In the genomic region with DNA sequence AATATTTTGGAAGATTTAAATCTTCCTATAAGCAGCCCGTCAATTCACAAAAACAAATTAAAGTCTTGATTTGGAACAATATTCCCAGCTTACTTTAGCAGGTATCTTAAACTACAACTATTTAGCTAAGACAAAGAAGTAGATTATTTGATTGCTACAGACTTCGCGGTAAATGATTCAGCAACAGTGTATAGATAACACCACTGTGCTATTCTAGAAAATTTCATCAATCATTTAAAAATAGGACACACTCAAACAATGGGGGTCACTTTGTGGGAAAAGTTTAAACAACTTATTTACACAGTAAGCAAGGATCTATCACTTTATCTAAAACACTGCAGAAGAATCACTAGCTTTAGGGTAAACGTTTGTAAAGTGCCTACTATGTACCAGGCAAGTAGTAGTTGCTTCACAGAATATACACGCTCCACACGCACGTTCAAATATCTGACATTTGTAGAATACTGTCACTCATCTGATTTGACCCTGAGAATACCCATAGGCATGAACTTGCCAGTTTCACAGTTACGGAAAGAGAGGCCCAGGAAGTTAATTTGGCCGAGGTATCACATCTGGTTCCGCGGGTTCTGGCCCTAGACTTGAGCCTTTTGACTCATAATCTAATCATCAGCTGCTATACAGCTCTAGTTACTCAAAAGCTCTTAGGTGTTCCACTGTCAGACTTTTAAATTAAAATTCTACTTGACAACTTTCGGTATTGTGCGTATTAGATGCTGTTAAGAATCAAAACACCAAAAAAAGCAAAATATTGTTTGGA, we compare ENCODE assay signal across 8 cellular contexts. TPM values are rescaled to one million over a fixed set of nuclear protein-coding genes. Genes with fewer than 3 reads are reported as not detected.
A peak's percentile ranks its signal among the peaks of the same experiment; 100 is the strongest.
DNase-seq lines count a peak whose midpoint lies in the region; ATAC-seq and TF ChIP-seq lines count a peak whose summit lies in the region.

No MANE protein-coding gene starts in this region.

- H3K79me2 ChIP-seq in neural cell (replicated peaks; ENCODE audit: insufficient read depth, low read length): no peaks in the 10 kb centered on the region

- ATAC-seq in HG02610 (IDR thresholded peaks at IDR 0.05; ENCODE audit: unreplicated experiment) (no peak), HG03025 (IDR thresholded peaks at IDR 0.05; ENCODE audit: low FRiP score, unreplicated experiment) (no peak), GM21526 (IDR thresholded peaks at IDR 0.05; ENCODE audit: low FRiP score, unreplicated experiment) (no peak)

- no peaks in the 10 kb centered on the region for H4K20me1 ChIP-seq in neural cell (ENCODE audit: insufficient read depth)

- H3F3A ChIP-seq in neural cell (ENCODE audit: insufficient read depth, low read length, poor library complexity, severe bottlenecking): no peaks in the 10 kb centered on the region

- TF ChIP-seq EP300 in neural cell (conservative IDR thresholded peaks at IDR 0.05; ENCODE audit: poor library complexity, severe bottlenecking): no peak

- H3K36me3 ChIP-seq in endocrine pancreas (ENCODE audit: control insufficient read depth, insufficient read depth, low read length) (no peaks in the 10 kb centered on the region), neural cell (ENCODE audit: insufficient read depth, low read length) (no peaks in the 10 kb centered on the region)

- H3K27me3 ChIP-seq in endocrine pancreas (ENCODE audit: control insufficient read depth, insufficient read depth, low read length) (no peaks in the 10 kb centered on the region), neural cell (ENCODE audit: insufficient read depth, low read depth, low read length) (peaks cover 38% of the 10 kb centered on the region)

- H3K4me2 ChIP-seq in neural cell (ENCODE audit: low read length): peak overlapping the region; percentile 40

- no peak for TF ChIP-seq CTCF in neural cell (IDR thresholded peaks at IDR 0.05; ENCODE audit: poor library complexity, severe bottlenecking)

- no peak for TF ChIP-seq RAD21 in neural cell (conservative IDR thresholded peaks at IDR 0.05)

- peak overlapping the region; percentile 78 for H2AFZ ChIP-seq in neural cell (ENCODE audit: low read depth, low read length)

- peak overlapping the region; percentile 34 for H3K9ac ChIP-seq in endocrine pancreas (ENCODE audit: control insufficient read depth, insufficient read depth, low read length)
- peak overlapping the region; percentile 59 for H3K9ac ChIP-seq in neural cell (ENCODE audit: low read length)

- no peaks in the 10 kb centered on the region for H3K9me2 ChIP-seq in neural cell (ENCODE audit: insufficient read depth, low read length)

- peaks cover 5% of the 10 kb centered on the region for H3K4me1 ChIP-seq in endocrine pancreas (ENCODE audit: control insufficient read depth, insufficient read depth, low read length)

- DNase-seq in EH (ENCODE audit: low read depth) (peak; percentile 19), NCI-H226 (peak; percentile 27), NCI-H774 (lab: John Stamatoyannopoulos, UW) (no peak)

- no peak overlapping the region for H3K27ac ChIP-seq in neural cell (ENCODE audit: low read length)

- H3K9me3 ChIP-seq in endocrine pancreas (ENCODE audit: control insufficient read depth, low read length) (no peaks in the 10 kb centered on the region), neural cell (ENCODE audit: low read length) (no peaks in the 10 kb centered on the region)

- H3K4me3 ChIP-seq in endocrine pancreas (ENCODE audit: control insufficient read depth, insufficient read depth, low read length) (peak overlapping the region; percentile 79), neural cell (ENCODE audit: low read length) (peak overlapping the region; percentile 87)

TF ChIP-seq in neural cell, 6 proteins besides CTCF, POLR2A, EP300 and RAD21:
- no peak for TF ChIP-seq SMC3 (conservative IDR thresholded peaks at IDR 0.05; ENCODE audit: poor library complexity)
- TF ChIP-seq, protein P1, sequence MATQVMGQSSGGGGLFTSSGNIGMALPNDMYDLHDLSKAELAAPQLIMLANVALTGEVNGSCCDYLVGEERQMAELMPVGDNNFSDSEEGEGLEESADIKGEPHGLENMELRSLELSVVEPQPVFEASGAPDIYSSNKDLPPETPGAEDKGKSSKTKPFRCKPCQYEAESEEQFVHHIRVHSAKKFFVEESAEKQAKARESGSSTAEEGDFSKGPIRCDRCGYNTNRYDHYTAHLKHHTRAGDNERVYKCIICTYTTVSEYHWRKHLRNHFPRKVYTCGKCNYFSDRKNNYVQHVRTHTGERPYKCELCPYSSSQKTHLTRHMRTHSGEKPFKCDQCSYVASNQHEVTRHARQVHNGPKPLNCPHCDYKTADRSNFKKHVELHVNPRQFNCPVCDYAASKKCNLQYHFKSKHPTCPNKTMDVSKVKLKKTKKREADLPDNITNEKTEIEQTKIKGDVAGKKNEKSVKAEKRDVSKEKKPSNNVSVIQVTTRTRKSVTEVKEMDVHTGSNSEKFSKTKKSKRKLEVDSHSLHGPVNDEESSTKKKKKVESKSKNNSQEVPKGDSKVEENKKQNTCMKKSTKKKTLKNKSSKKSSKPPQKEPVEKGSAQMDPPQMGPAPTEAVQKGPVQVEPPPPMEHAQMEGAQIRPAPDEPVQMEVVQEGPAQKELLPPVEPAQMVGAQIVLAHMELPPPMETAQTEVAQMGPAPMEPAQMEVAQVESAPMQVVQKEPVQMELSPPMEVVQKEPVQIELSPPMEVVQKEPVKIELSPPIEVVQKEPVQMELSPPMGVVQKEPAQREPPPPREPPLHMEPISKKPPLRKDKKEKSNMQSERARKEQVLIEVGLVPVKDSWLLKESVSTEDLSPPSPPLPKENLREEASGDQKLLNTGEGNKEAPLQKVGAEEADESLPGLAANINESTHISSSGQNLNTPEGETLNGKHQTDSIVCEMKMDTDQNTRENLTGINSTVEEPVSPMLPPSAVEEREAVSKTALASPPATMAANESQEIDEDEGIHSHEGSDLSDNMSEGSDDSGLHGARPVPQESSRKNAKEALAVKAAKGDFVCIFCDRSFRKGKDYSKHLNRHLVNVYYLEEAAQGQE (IDR thresholded peaks at IDR 0.05; ENCODE audit: borderline replicate concordance): no peak
- TF ChIP-seq POLR2AphosphoS5 (IDR thresholded peaks at IDR 0.05): no peak
- TF ChIP-seq TAF1 (IDR thresholded peaks at IDR 0.05; ENCODE audit: low read depth): no peak
- TF ChIP-seq MXI1 (conservative IDR thresholded peaks at IDR 0.05; ENCODE audit: poor library complexity, severe bottlenecking): no peak
- TF ChIP-seq EZH2 (IDR thresholded peaks at IDR 0.05; ENCODE audit: borderline replicate concordance, insufficient read depth, low read length, poor library complexity, severe bottlenecking): no peak
TF ChIP-seq in neural cell: peak in this region for 0.

RNA-seq across cellular contexts. Expression of gene DENND2C, which starts 0.9 kb away (rescaled TPM):
- 0.18 and 0.26 TPM in 2 replicates for polyA plus RNA-seq in neural cell
- 0.73 and 0.93 TPM in 2 replicates for polyA minus RNA-seq in neural cell

RNA-seq across cellular contexts. Expression of gene AMPD1, which starts 26.4 kb away (rescaled TPM):
- not detected in 2 replicates for polyA plus RNA-seq in neural cell
- polyA minus RNA-seq in neural cell: not detected in 2 replicates

RNA-seq across cellular contexts. Expression of gene NRAS, which starts 47.6 kb away (rescaled TPM):
- 44.5 and 56.5 TPM in 2 replicates for polyA plus RNA-seq in neural cell
- polyA minus RNA-seq in neural cell: 93.7 and 95.0 TPM in 2 replicates
